In the genomic region with DNA sequence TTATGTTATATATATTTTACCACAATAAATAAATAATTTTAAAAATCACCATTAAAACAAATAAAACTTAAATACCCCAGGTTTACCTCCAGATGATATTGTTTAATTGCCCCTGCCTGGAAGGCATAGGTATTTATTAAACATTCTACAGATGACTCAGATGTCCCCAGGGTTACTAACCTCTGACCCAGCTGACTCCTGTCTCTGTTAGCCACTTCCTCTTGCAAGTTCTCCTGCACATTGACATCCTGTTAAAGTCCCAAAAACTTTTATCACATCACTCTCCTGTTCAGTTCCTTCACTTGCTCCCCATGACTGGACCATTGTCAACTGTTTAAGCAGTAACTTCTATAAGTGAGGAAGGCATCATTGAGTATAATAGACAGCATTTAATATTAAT, we compare ENCODE assay signal across 12 cellular contexts. TPM values are rescaled to one million over a fixed set of nuclear protein-coding genes. Genes with fewer than 3 reads are reported as not detected.
DNase-seq lines count a peak whose midpoint lies in the region; ATAC-seq, FAIRE-seq and TF ChIP-seq lines count a peak whose summit lies in the region.
"Had no signal": no experiment of that assay in that cellular context is flagged by ENCODE, and none has a peak within 500 bp of the region (broad histone marks: within the 10 kb centered on the region; RNA-seq: fewer than 3 reads in every experiment).

No MANE protein-coding gene starts in this region.

- no peak overlapping the region for H3K4me3 ChIP-seq in GM12865 (ENCODE audit: low read depth, low read length)
- H3K4me3 ChIP-seq in bronchial epithelial cell (ENCODE audit: low read depth, low read length) = no peak overlapping the region

- intact Hi-C loops in posterior vena cava (cut with DNase I) = no loop called here

- TF ChIP-seq CTCF in GM12865 (IDR thresholded peaks at IDR 0.05; ENCODE audit: insufficient read depth, low read depth, low read length, missing control alignments) (no peak), bronchial epithelial cell (IDR thresholded peaks at IDR 0.05; ENCODE audit: insufficient read depth, low read length, severe bottlenecking) (no peak), omental fat pad (IDR thresholded peaks at IDR 0.05) (no peak)

- ATAC-seq in GM21390 (IDR thresholded peaks at IDR 0.05; ENCODE audit: unreplicated experiment) = peak; percentile 91
- peak; percentile 99 for ATAC-seq in HG03432 (IDR thresholded peaks at IDR 0.05; ENCODE audit: unreplicated experiment)
- no peak for ATAC-seq in omental fat pad (ENCODE audit: low FRiP score)
- ATAC-seq: foreskin keratinocyte, HCT116 had no signal

- DNase-seq in GM12865 (ENCODE audit: low read depth) = peak; percentile 3
- peak; percentile 25 for DNase-seq in bronchial epithelial cell (ENCODE audit: low read depth)
- DNase-seq in DMS53 treated with DMSO at 0.1 percent for 48 hours (lab: John Stamatoyannopoulos, UW; ENCODE audit: unreplicated experiment) = no peak
- no peak for DNase-seq in NCI-H2107 (lab: John Stamatoyannopoulos, UW)
- no peak for DNase-seq in posterior vena cava (ENCODE audit: low spot score)
- no peak for DNase-seq in omental fat pad (ENCODE audit: low spot score)
- DNase-seq: foreskin keratinocyte, NCI-H2171 had no signal

- no peaks in the 10 kb centered on the region for H3K36me3 ChIP-seq in bronchial epithelial cell (ENCODE audit: control insufficient read depth, insufficient read depth, low read length)

- no peaks in the 10 kb centered on the region for H3K27me3 ChIP-seq in bronchial epithelial cell (ENCODE audit: control insufficient read depth, insufficient read depth, low read length)

- FAIRE-seq in bronchial epithelial cell (lab: Jason Lieb, UNC) = no peak

RNA-seq across cellular contexts. Expression of gene RAB3C, which starts 37.0 kb away (rescaled TPM):
- total RNA-seq in bronchial epithelial cell (not detected in 2 replicates), posterior vena cava (10 to 100 TPM; 10.6 to 11.7 TPM), omental fat pad (1 to 10 TPM in 3 of 4 donors, under 1 TPM in 1; 0.28 to 5.5 (median 2.0) TPM)
- total RNA-seq: foreskin keratinocyte had no signal

RNA-seq across cellular contexts. Expression of gene GAPT, which starts 54.7 kb away (rescaled TPM):
- total RNA-seq in bronchial epithelial cell (not detected in 2 replicates), posterior vena cava (1 to 10 TPM; 1.3 to 2.5 TPM), omental fat pad (1 to 10 TPM in 3 of 4 donors, under 1 TPM in 1; 0.72 to 6.1 (median 1.4) TPM)
- total RNA-seq: foreskin keratinocyte, neural crest cell had no signal

Comparison
In these comparisons a context has a peak if more than half of its experiments do, and no peak if none do; other contexts are left out.
1. DNase-seq: peak in GM12865 (single experiment) and bronchial epithelial cell (single experiment); none in DMS53 treated with DMSO at 0.1 percent for 48 hours (single experiment), NCI-H2107 (single experiment), posterior vena cava (single experiment) and omental fat pad (single experiment).